Comparison of ENCODE assay signal across 17 cellular contexts in genomic region chr7:73977626-73978618, GRCh38. TPM values are rescaled to one million over a fixed set of nuclear protein-coding genes. Genes with fewer than 3 reads are reported as not detected.
A peak's percentile ranks its signal among the peaks of the same experiment; 100 is the strongest.
DNase-seq lines count a peak whose midpoint lies in the region; ATAC-seq, FAIRE-seq and TF ChIP-seq lines count a peak whose summit lies in the region.
"Had no signal": no experiment of that assay in that cellular context is flagged by ENCODE, and none has a peak within 500 bp of the region (broad histone marks: within the 10 kb centered on the region; RNA-seq: fewer than 3 reads in every experiment).

No MANE protein-coding gene starts in this region.

- no peaks in the 10 kb centered on the region for H3K36me3 Mint-ChIP-seq in endodermal cell (ENCODE audit: low read depth)
- H3K36me3 Mint-ChIP-seq: natural killer cell treated with Interleukin-12 subunit alpha and Interleukin-12 subunit beta and Interleukin-15 and Interleukin-18, amount 100 ng/mL, for 72 hours had no signal

- H3K4me3 ChIP-seq in A549 (no peak overlapping the region), endodermal cell (ENCODE audit: low read length) (no peak overlapping the region), neuronal stem cell (ENCODE audit: low read length in 2 of 2) (peak overlapping the region in 1 of 2 donors; percentile 64)
- H3K4me3 ChIP-seq: body of pancreas, skin epidermis had no signal

- POLR2A ChIA-PET in A549 (lab: Yijun Ruan, JAX), result no interaction called here

- CTCF ChIA-PET in A549 (lab: Yijun Ruan, JAX), result interaction anchor here (0.6 to 2.8 kb wide), 7 partner anchors 8 to 112 kb away, joined by 3 to 23 read pairs (median 4); no protein-coding TSS in a partner anchor

- no peak for TF ChIP-seq EP300 in A549 (IDR thresholded peaks at IDR 0.05)

- H2AFZ ChIP-seq in neuronal stem cell (ENCODE audit: low read length), result no peak overlapping the region

- no peaks in the 10 kb centered on the region for H3K27me3 ChIP-seq in endodermal cell (ENCODE audit: control insufficient read depth, insufficient read depth, low read length, poor library complexity, severe bottlenecking)
- peaks cover 0 to 37% (median 0%) of the 10 kb centered on the region in 3 experiments for H3K27me3 ChIP-seq in neuronal stem cell (ENCODE audit: control insufficient read depth in 3 of 3, insufficient read depth in 3 of 3, low read depth in 1 of 3, low read length in 3 of 3)
- H3K27me3 ChIP-seq: body of pancreas had no signal

- TF ChIP-seq CTCF in A549 (IDR thresholded peaks at IDR 0.05) (no peak), endodermal cell (conservative IDR thresholded peaks at IDR 0.05) (no peak)

- peak overlapping the region; percentile 74 to 82 for H3K27ac ChIP-seq in A549
- peak overlapping the region; percentile 17 for H3K27ac ChIP-seq in endodermal cell (ENCODE audit: low read depth, low read length)
- H3K27ac ChIP-seq in neuronal stem cell (replicated peaks; ENCODE audit: low read length), result no peak overlapping the region

- H3K36me3 ChIP-seq in endodermal cell (ENCODE audit: control insufficient read depth, insufficient read depth, low read length), result no peaks in the 10 kb centered on the region
- H3K36me3 ChIP-seq in neuronal stem cell (replicated peaks in 1 of 2; ENCODE audit: control insufficient read depth in 2 of 2, insufficient read depth in 2 of 2, low read length in 2 of 2), result no peaks in the 10 kb centered on the region

- no peak overlapping the region for H3K27ac Mint-ChIP-seq in endodermal cell
- H3K27ac Mint-ChIP-seq: activated T-helper 2 cell treated with anti-CD3 and anti-CD28 coated beads, Interferon-gamma antibody, Interleukin-2, Interleukin-4, amounts not matched to agents 10 μg/mL and 5 μg/mL and 100 μg/mL, durations not matched to agents 14 hours and 24 hours and 36 hours; natural killer cell treated with Interleukin-12 subunit alpha and Interleukin-12 subunit beta and Interleukin-15 and Interleukin-18, amount 100 ng/mL, for 72 hours had no signal

- H2BK120ac ChIP-seq in neuronal stem cell (ENCODE audit: low read depth, low read length), result no peak overlapping the region

- no peak overlapping the region for H2BK15ac ChIP-seq in neuronal stem cell (ENCODE audit: low read length)

- H2BK5ac ChIP-seq in neuronal stem cell (ENCODE audit: low read length), result no peak overlapping the region

- 76% methylated on average over 23 of the region's 23 CpGs for WGBS in A549 (ENCODE audit: missing lambda C conversion rate)
- 95 to 96% methylated on average over 23 of the region's 23 CpGs for WGBS in endodermal cell (ENCODE audit: insufficient coverage in 1 of 2, insufficient read length in 1 of 2), 2 experiments
- WGBS in neuronal stem cell (ENCODE audit: extremely low coverage in 2 of 2, insufficient read length in 2 of 2, insufficient replicate concordance in 1 of 2), 2 donors, result no CpG with 5 or more reads among the region's 23 CpGs

- no peak for TF ChIP-seq POLR2A in A549 (IDR thresholded peaks at IDR 0.05; ENCODE audit: low read length)
- TF ChIP-seq POLR2A in erythroblast (IDR thresholded peaks at IDR 0.05; ENCODE audit: low read length), result no peak

- peak overlapping the region; percentile 30 for H3K23ac ChIP-seq in neuronal stem cell (ENCODE audit: low read depth, low read length, poor library complexity)

- ATAC-seq in A549 (peak; percentile 66 to 74), GM18858 (IDR thresholded peaks at IDR 0.05; ENCODE audit: unreplicated experiment) (no peak)
- ATAC-seq: natural killer cell treated with Interleukin-12 subunit alpha and Interleukin-12 subunit beta and Interleukin-15 and Interleukin-18, amount 100 ng/mL, for 72 hours had no signal

- peaks cover 8% of the 10 kb centered on the region for H3K4me1 Mint-ChIP-seq in endodermal cell

- H3K9me3 ChIP-seq in A549, result no peaks in the 10 kb centered on the region
- no peaks in the 10 kb centered on the region for H3K9me3 ChIP-seq in endodermal cell (ENCODE audit: control insufficient read depth, low read length)
- H3K9me3 ChIP-seq in neuronal stem cell (replicated peaks in 1 of 2; ENCODE audit: control insufficient read depth in 2 of 2, insufficient read depth in 1 of 2, low read depth in 1 of 2, low read length in 2 of 2), result peaks cover 0 to 3% of the 10 kb centered on the region in 2 donors
- H3K9me3 ChIP-seq: body of pancreas had no signal

- H3K9ac ChIP-seq in endodermal cell (ENCODE audit: extremely low read depth, low read length, poor library complexity, severe bottlenecking) (no peak overlapping the region), neuronal stem cell (ENCODE audit: low read depth, low read length, poor library complexity) (no peak overlapping the region)

- no peak overlapping the region for H4K8ac ChIP-seq in neuronal stem cell (ENCODE audit: low read depth, low read length)

- H2AK5ac ChIP-seq in neuronal stem cell (ENCODE audit: low read depth, low read length), result peak overlapping the region; percentile 5

- H3K14ac ChIP-seq in neuronal stem cell (ENCODE audit: low read length), result peak overlapping the region; percentile 90

- no peaks in the 10 kb centered on the region for H3K9me3 Mint-ChIP-seq in endodermal cell
- H3K9me3 Mint-ChIP-seq: activated T-helper 2 cell treated with anti-CD3 and anti-CD28 coated beads, Interferon-gamma antibody, Interleukin-2, Interleukin-4, amounts not matched to agents 10 μg/mL and 5 μg/mL and 100 μg/mL, durations not matched to agents 14 hours and 24 hours and 36 hours; natural killer cell treated with Interleukin-12 subunit alpha and Interleukin-12 subunit beta and Interleukin-15 and Interleukin-18, amount 100 ng/mL, for 72 hours had no signal

- peaks cover 3% of the 10 kb centered on the region for H3K27me3 Mint-ChIP-seq in endodermal cell (ENCODE audit: insufficient read depth)

- no peak overlapping the region for H2BK12ac ChIP-seq in neuronal stem cell (ENCODE audit: low read length)

- H3K4ac ChIP-seq in neuronal stem cell (ENCODE audit: low read length), result no peak overlapping the region

- peaks cover 22% of the 10 kb centered on the region for H3K4me1 ChIP-seq in A549
- H3K4me1 ChIP-seq in endodermal cell (ENCODE audit: control insufficient read depth, insufficient read depth, low read length), result no peaks in the 10 kb centered on the region
- peaks cover 0 to 2% of the 10 kb centered on the region in 2 donors for H3K4me1 ChIP-seq in neuronal stem cell (ENCODE audit: control insufficient read depth in 2 of 2, insufficient read depth in 1 of 2, low read depth in 1 of 2, low read length in 2 of 2)

- H3K4me3 Mint-ChIP-seq in endodermal cell, result no peak overlapping the region
- H3K4me3 Mint-ChIP-seq: natural killer cell treated with Interleukin-12 subunit alpha and Interleukin-12 subunit beta and Interleukin-15 and Interleukin-18, amount 100 ng/mL, for 72 hours had no signal

- DNase-seq in A549 (ENCODE audit: low read depth in 1 of 2, low spot score in 1 of 2) (peak in 1 of 2 experiments; percentile 37), M059J (ENCODE audit: low read depth) (peak; percentile 27), endodermal cell (peak; percentile 34), neuronal stem cell (ENCODE audit: low spot score) (no peak), erythroblast (lab: John Stamatoyannopoulos, UW) (no peak)
- DNase-seq in activated CD4-positive, alpha-beta T cell treated with anti-CD3 and anti-CD28 coated beads, Interleukin-2, amount 50 U/mL, for 1 hour, result no peak
- no peak for DNase-seq in stimulated activated CD4-positive, alpha-beta T cell treated with anti-CD3 and anti-CD28 coated beads, Interleukin-4, amount 100 ng/mL, for 24 hours
- DNase-seq: activated CD4-positive, alpha-beta T cell treated with anti-CD3 and anti-CD28 coated beads, Interleukin-2, amount 50 U/mL, for 48 hours; COR-L47; KG1; left cardiac atrium; NCI-H2029 treated with DMSO at 0.1 percent for 48 hours had no signal

- peak overlapping the region; percentile 53 for H3K18ac ChIP-seq in neuronal stem cell (ENCODE audit: low read length)

- FAIRE-seq in A549 (lab: Jason Lieb, UNC), result no peak

- TF ChIP-seq RAD21 in A549 (conservative IDR thresholded peaks at IDR 0.05 in 1 of 2, IDR thresholded peaks at IDR 0.05 in 1 of 2), result no peak

- peaks cover 3% of the 10 kb centered on the region for H3K79me1 ChIP-seq in neuronal stem cell (ENCODE audit: low read depth, low read length)

- peak overlapping the region; percentile 83 for H4K91ac ChIP-seq in neuronal stem cell (ENCODE audit: low read depth, low read length, poor library complexity)

- H3K4me2 ChIP-seq in A549 (peak overlapping the region; percentile 58), neuronal stem cell (ENCODE audit: insufficient read depth, low read length, poor library complexity, severe bottlenecking) (no peak overlapping the region)

TF ChIP-seq in A549, 52 proteins besides CTCF, POLR2A, EP300 and RAD21:
- TF ChIP-seq KDM5A (IDR thresholded peaks at IDR 0.05) (no peak), E2F6 (IDR thresholded peaks at IDR 0.05; ENCODE audit: borderline replicate concordance, low read depth) (no peak), MAX (IDR thresholded peaks at IDR 0.05) (peak; percentile 1; the same call in 1 of the 2 replicates), FOXS1 (CRISPR knock-in tag; IDR thresholded peaks at IDR 0.05) (no peak), POLR2AphosphoS2 (conservative IDR thresholded peaks at IDR 0.05; ENCODE audit: low read length) (no peak), RFX5 (IDR thresholded peaks at IDR 0.05) (no peak), HOXB5 (CRISPR knock-in tag; IDR thresholded peaks at IDR 0.05) (no peak), ZNF302 (CRISPR knock-in tag; IDR thresholded peaks at IDR 0.05) (no peak), ZSCAN20 (CRISPR knock-in tag; IDR thresholded peaks at IDR 0.05) (no peak)
TF ChIP-seq in A549: peak in this region for 1.

RNA-seq across cellular contexts. Expression of gene ELN, which starts 50.1 kb away (rescaled TPM):
- polyA plus RNA-seq in A549 (2011; rRNA removed), result 0.08 and 0.16 TPM in 2 replicates
- 0.14 and 0.15 TPM in 2 replicates for polyA plus RNA-seq in A549 (2012; cell fraction: cytosol; rRNA removed)
- 0.11 and 0.26 TPM in 2 replicates for polyA plus RNA-seq in A549 (2012; cell fraction: nucleus; rRNA removed)
- 0.09 to 0.16 TPM (median 0.12 TPM) in 3 replicates for polyA plus RNA-seq in A549 (2017; fragmentation: RNase III; extraction: RNeasy Plus Mini Kit Qiagen cat#74134 plus additional on column Dnase treatment)
- 0.15 TPM in 1 of 2 replicates, not detected in the other for polyA minus RNA-seq in A549 (2011; rRNA and poly(A)+ RNA removed)
- total RNA-seq in M059J (2014; rRNA removed; shearing (Covaris generic)), result 26.2 and 65.2 TPM in 2 replicates
- total RNA-seq in endodermal cell, result 1 to 10 TPM in 1 of 2 donors, under 1 TPM in 1; 0.70 to 1.6 TPM
- polyA plus RNA-seq in endodermal cell (2013, experiment 1 of 2), result 78.5 TPM
- 61.1 TPM for polyA plus RNA-seq in endodermal cell (2013, experiment 2 of 2)
- polyA plus RNA-seq in neuronal stem cell (2013, experiment 1 of 2), result 2.9 TPM
- 3.1 TPM for polyA plus RNA-seq in neuronal stem cell (2013, experiment 2 of 2)
- total RNA-seq: activated T-helper 2 cell treated with anti-CD3 and anti-CD28 coated beads, Interferon-gamma antibody, Interleukin-2, Interleukin-4, amounts not matched to agents 10 μg/mL and 5 μg/mL and 100 μg/mL, durations not matched to agents 14 hours and 24 hours and 36 hours had no signal

Comparison
In these comparisons a context has a peak if more than half of its experiments do, and no peak if none do; other contexts are left out.
1. DNase-seq: peak in M059J (single experiment) and endodermal cell (single experiment); none in neuronal stem cell (single experiment), erythroblast (0 of 2), activated CD4-positive, alpha-beta T cell treated with anti-CD3 and anti-CD28 coated beads, Interleukin-2, amount 50 U/mL, for 1 hour (single experiment) and stimulated activated CD4-positive, alpha-beta T cell treated with anti-CD3 and anti-CD28 coated beads, Interleukin-4, amount 100 ng/mL, for 24 hours (single experiment).
2. RNA of gene ELN, which starts 50.1 kb away (total RNA-seq): 26.2 to 65.2 TPM in M059J; 0.70 to 1.6 TPM in endodermal cell; every median in the first group is over 10 times any median in the second.